In the genomic region with DNA sequence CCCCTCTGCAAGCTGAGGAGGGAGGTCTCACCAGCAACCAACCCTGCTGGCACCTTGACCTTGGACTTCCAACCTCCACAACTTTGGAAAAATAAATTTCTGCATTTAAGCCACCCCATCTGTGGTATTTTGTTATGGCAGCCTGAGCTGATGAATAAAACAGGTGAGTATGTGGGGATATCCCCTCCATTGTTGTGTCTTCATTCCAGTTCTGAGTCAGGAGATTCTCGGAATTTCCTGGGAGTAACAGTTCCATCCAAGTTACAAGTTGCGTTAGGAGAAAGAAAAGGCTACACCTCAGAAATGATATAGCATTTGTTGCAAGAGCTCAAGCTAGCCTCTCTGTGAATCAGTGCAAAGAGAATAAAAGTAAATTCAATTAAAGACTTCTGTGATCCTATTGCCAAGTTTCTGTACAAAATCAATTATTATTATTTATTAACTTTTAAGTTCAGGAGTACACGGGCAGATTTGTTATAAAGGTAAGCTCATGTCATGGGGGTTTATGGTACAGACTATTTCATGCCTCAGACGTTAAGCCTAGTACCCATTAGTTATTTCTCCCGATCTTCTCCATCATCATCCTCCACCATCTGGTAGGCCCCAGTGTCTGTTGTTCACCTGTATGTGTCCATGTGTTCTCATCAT, we compare ENCODE assay signal across 15 cellular contexts.
DNase-seq lines count a peak whose midpoint lies in the region; ATAC-seq and TF ChIP-seq lines count a peak whose summit lies in the region.
"Had no signal": no experiment of that assay in that cellular context is flagged by ENCODE, and none has a peak within 500 bp of the region (broad histone marks: within the 10 kb centered on the region; RNA-seq: fewer than 3 reads in every experiment).

No MANE protein-coding gene starts in this region.

- no peaks in the 10 kb centered on the region for H3K79me2 ChIP-seq in mammary epithelial cell (ENCODE audit: insufficient read depth, low read length)

- peak; percentile 40 for DNase-seq in mammary epithelial cell
- DNase-seq in breast epithelium (ENCODE audit: low spot score in 2 of 2), result no peak
- peak; percentile 63 for DNase-seq in epithelial cell of esophagus (ENCODE audit: low read depth)
- no peak for DNase-seq in right lobe of liver
- no peak for DNase-seq in SIG-M5 (lab: John Stamatoyannopoulos, UW)
- no peak for DNase-seq in stimulated activated CD4-positive, alpha-beta T cell treated with anti-CD3 and anti-CD28 coated beads, Interleukin-12 subunit alpha, Interleukin-12 subunit beta, amount 100 ng/mL, for 4 hours
- DNase-seq: AML-193; Caco-2; CD4-positive, alpha-beta T cell; GM23248 had no signal

- H3K36me3 ChIP-seq in mammary epithelial cell (ENCODE audit: insufficient read depth, low read length), result no peaks in the 10 kb centered on the region
- H3K36me3 ChIP-seq in breast epithelium, result no peaks in the 10 kb centered on the region
- no peaks in the 10 kb centered on the region for H3K36me3 ChIP-seq in right lobe of liver
- H3K36me3 ChIP-seq: HAP-1 had no signal

- no peak overlapping the region for H3K27ac ChIP-seq in mammary epithelial cell (ENCODE audit: insufficient read depth, low read depth, low read length)
- no peak overlapping the region for H3K27ac ChIP-seq in breast epithelium
- no peak overlapping the region for H3K27ac ChIP-seq in right lobe of liver
- H3K27ac ChIP-seq: 22Rv1, A549, C4-2B, GM23248 had no signal

- BruUV-seq in mammary epithelial cell (replicated peaks; lab: Mats Ljungman, UMichigan), result no TSS peak

- H3K27me3 ChIP-seq in mammary epithelial cell (ENCODE audit: insufficient read depth, low read length) (no peaks in the 10 kb centered on the region), breast epithelium (no peaks in the 10 kb centered on the region), right lobe of liver (no peaks in the 10 kb centered on the region)

- H3K4me3 ChIP-seq in mammary epithelial cell (replicated peaks in 1 of 3; ENCODE audit: insufficient read depth in 1 of 3, low read depth in 2 of 3, low read length in 3 of 3) (no peak overlapping the region), breast epithelium (no peak overlapping the region), epithelial cell of esophagus (ENCODE audit: low read length) (no peak overlapping the region), right lobe of liver (no peak overlapping the region)
- H3K4me3 ChIP-seq: A549, GM23248, HAP-1 had no signal

- no peak overlapping the region for H2AFZ ChIP-seq in mammary epithelial cell (ENCODE audit: low read depth, low read length)
- H2AFZ ChIP-seq: GM23248 had no signal

- TF ChIP-seq POLR2A in breast epithelium (IDR thresholded peaks at IDR 0.05) (no peak), right lobe of liver (IDR thresholded peaks at IDR 0.05) (no peak)

- H4K20me1 ChIP-seq in mammary epithelial cell (ENCODE audit: insufficient read depth, low read length), result no peaks in the 10 kb centered on the region

- H3K4me1 ChIP-seq in mammary epithelial cell (ENCODE audit: insufficient read depth, low read length) (no peaks in the 10 kb centered on the region), breast epithelium (no peaks in the 10 kb centered on the region), right lobe of liver (peaks cover 0 to 15% (median 3%) of the 10 kb centered on the region in 4 donors)
- H3K4me1 ChIP-seq: A549, Caco-2, HAP-1 had no signal

- dilution Hi-C loops in mammary epithelial cell (cut with HindIII; ENCODE audit: low sequenced_read_pairs), result no loop called here

- H3K9ac ChIP-seq in mammary epithelial cell (ENCODE audit: insufficient read depth, low read length), result no peak overlapping the region
- H3K9ac ChIP-seq: GM23248 had no signal

- 71% methylated on average over 5 of the region's 5 CpGs for WGBS in mammary epithelial cell (ENCODE audit: low coverage, missing lambda C conversion rate)
- 40% methylated on average over 5 of the region's 5 CpGs for WGBS in right lobe of liver (ENCODE audit: insufficient coverage, low coverage, low lambda C conversion rate, missing lambda C conversion rate)

- CTCF ChIA-PET in mammary epithelial cell (lab: Charles Lee; ENCODE audit: low non-redundant PET), result no interaction called here

- intact Hi-C loops in mammary epithelial cell (cut with micrococcal nuclease), result no loop called here
- intact Hi-C loops in breast epithelium (cut with DNase I; ENCODE audit: low total_unique reads), result no loop called here
- intact Hi-C loops in right lobe of liver (cut with DNase I), result no loop called here

- no peak for TF ChIP-seq CTCF in mammary epithelial cell (conservative IDR thresholded peaks at IDR 0.05 in 1 of 2, IDR thresholded peaks at IDR 0.05 in 1 of 2; ENCODE audit: extremely low read depth in 1 of 2, insufficient read depth in 1 of 2, low read depth in 1 of 2, low read length in 2 of 2)
- no peak for TF ChIP-seq CTCF in breast epithelium (IDR thresholded peaks at IDR 0.05)
- TF ChIP-seq CTCF in epithelial cell of esophagus (IDR thresholded peaks at IDR 0.05; ENCODE audit: insufficient read depth, low read depth, low read length, missing control alignments), result no peak
- TF ChIP-seq CTCF in right lobe of liver (IDR thresholded peaks at IDR 0.05), result no peak

- H3K9me3 ChIP-seq in mammary epithelial cell (replicated peaks; ENCODE audit: insufficient read depth, low read length), result no peaks in the 10 kb centered on the region
- H3K9me3 ChIP-seq in breast epithelium, result peaks cover 4 to 15% of the 10 kb centered on the region in 2 donors
- H3K9me3 ChIP-seq in right lobe of liver, result no peaks in the 10 kb centered on the region
- H3K9me3 ChIP-seq: A549, Caco-2, HAP-1 had no signal

- no peak overlapping the region for H3K4me2 ChIP-seq in mammary epithelial cell (ENCODE audit: insufficient read depth, low read depth, low read length)
- H3K4me2 ChIP-seq: A549 had no signal

- in situ Hi-C loops in mammary epithelial cell (cut with MboI; ENCODE audit: low sequenced_read_pairs in 2 of 2), result no loop called here

- peak; percentile 75 to 90 (median 86) for ATAC-seq in right lobe of liver
- no peak for ATAC-seq in HG02763 (IDR thresholded peaks at IDR 0.05; ENCODE audit: unreplicated experiment)
- ATAC-seq: A549 had no signal

Comparison
In these comparisons a context has a peak if more than half of its experiments do, and no peak if none do; other contexts are left out.
1. DNase-seq: peak in mammary epithelial cell (single experiment) and epithelial cell of esophagus (single experiment); none in breast epithelium (0 of 2), right lobe of liver (0 of 3), SIG-M5 (single experiment) and stimulated activated CD4-positive, alpha-beta T cell treated with anti-CD3 and anti-CD28 coated beads, Interleukin-12 subunit alpha, Interleukin-12 subunit beta, amount 100 ng/mL, for 4 hours (single experiment).